ENCODE assay signal across 10 cellular contexts in genomic region chr4:169249214-169249973, GRCh38. TPM values are rescaled to one million over a fixed set of nuclear protein-coding genes. Genes with fewer than 3 reads are reported as not detected.
DNase-seq lines count a peak whose midpoint lies in the region; ATAC-seq and TF ChIP-seq lines count a peak whose summit lies in the region.
"Had no signal": no experiment of that assay in that cellular context is flagged by ENCODE, and none has a peak within 500 bp of the region (broad histone marks: within the 10 kb centered on the region; RNA-seq: fewer than 3 reads in every experiment).

No MANE protein-coding gene starts in this region.

- peaks cover 77% of the 10 kb centered on the region for H3K4me1 ChIP-seq in osteoblast (ENCODE audit: insufficient read depth, low read length)
- no peaks in the 10 kb centered on the region for H3K4me1 ChIP-seq in effector memory CD4-positive, alpha-beta T cell (ENCODE audit: control insufficient read depth, insufficient read depth, low read length, poor library complexity, severe bottlenecking)

- peak; percentile 61 to 80 for DNase-seq in cardiac fibroblast (ENCODE audit: low read depth in 2 of 2)
- peak; percentile 36 for DNase-seq in osteoblast (ENCODE audit: insufficient read length, low spot score, missing footprints)
- DNase-seq in activated naive CD4-positive, alpha-beta T cell treated with anti-CD3 and anti-CD28 coated beads, Interleukin-2, amount 50 U/mL, for 16 hours, result no peak
- no peak for DNase-seq in HK-2 (ENCODE audit: unreplicated experiment)
- no peak for DNase-seq in effector memory CD4-positive, alpha-beta T cell
- DNase-seq: activated CD4-positive, alpha-beta T cell treated with anti-CD3 and anti-CD28 coated beads for 48 hours; head of caudate nucleus had no signal

- no peaks in the 10 kb centered on the region for H3K27me3 ChIP-seq in osteoblast (ENCODE audit: insufficient read depth, low read length)
- no peaks in the 10 kb centered on the region for H3K27me3 ChIP-seq in effector memory CD4-positive, alpha-beta T cell (replicated peaks; ENCODE audit: control insufficient read depth, insufficient read depth, low read length, poor library complexity, severe bottlenecking)

- H3K27ac ChIP-seq in osteoblast (ENCODE audit: low read depth, low read length), result peak overlapping the region; percentile 85
- no peak overlapping the region for H3K27ac ChIP-seq in effector memory CD4-positive, alpha-beta T cell (ENCODE audit: insufficient read depth, low read length, poor library complexity, severe bottlenecking)

- H3K4me3 ChIP-seq in cardiac fibroblast (replicated peaks in 1 of 2; ENCODE audit: low read depth in 2 of 2, low read length in 2 of 2), result no peak overlapping the region
- peak overlapping the region; percentile 13 for H3K4me3 ChIP-seq in osteoblast (ENCODE audit: insufficient read depth, low read length)
- no peak overlapping the region for H3K4me3 ChIP-seq in effector memory CD4-positive, alpha-beta T cell (ENCODE audit: insufficient read depth, low read depth, low read length, poor library complexity, severe bottlenecking)

- no peak overlapping the region for H2AFZ ChIP-seq in osteoblast (ENCODE audit: low read length)

- peaks cover 26% of the 10 kb centered on the region for H3K36me3 ChIP-seq in osteoblast (ENCODE audit: insufficient read depth, low read length)
- H3K36me3 ChIP-seq in effector memory CD4-positive, alpha-beta T cell (ENCODE audit: control insufficient read depth, insufficient read depth, low read length), result no peaks in the 10 kb centered on the region

- TF ChIP-seq CTCF in cardiac fibroblast (IDR thresholded peaks at IDR 0.05; ENCODE audit: low read depth, low read length), result no peak
- TF ChIP-seq CTCF in osteoblast (IDR thresholded peaks at IDR 0.05; ENCODE audit: extremely low read depth, low read depth, low read length), result no peak

- peaks cover 96% of the 10 kb centered on the region for H3K79me2 ChIP-seq in osteoblast (ENCODE audit: insufficient read depth, low read length)

- H3K9me3 ChIP-seq in osteoblast (ENCODE audit: low read depth, low read length), result no peaks in the 10 kb centered on the region
- H3K9me3 ChIP-seq in effector memory CD4-positive, alpha-beta T cell (ENCODE audit: control insufficient read depth, low read length), result no peaks in the 10 kb centered on the region

- ATAC-seq in GM19025 (IDR thresholded peaks at IDR 0.05; ENCODE audit: low read depth, unreplicated experiment) (peak; percentile 57), HG03378 (IDR thresholded peaks at IDR 0.05; ENCODE audit: unreplicated experiment) (peak; percentile 82), HG03520 (IDR thresholded peaks at IDR 0.05; ENCODE audit: unreplicated experiment) (no peak)

- H4K20me1 ChIP-seq in osteoblast (ENCODE audit: insufficient read depth, low read length), result peaks cover 82% of the 10 kb centered on the region

- H3K4me2 ChIP-seq in osteoblast (ENCODE audit: insufficient read depth, low read length), result peak overlapping the region; percentile 52

RNA-seq across cellular contexts. Expression of gene SH3RF1, which starts 21.4 kb away (rescaled TPM):
- total RNA-seq in osteoblast, result 33.0 and 37.6 TPM in 2 replicates

Comparison
In these comparisons a context has a peak if more than half of its experiments do, and no peak if none do; other contexts are left out.
1. DNase-seq: peak in cardiac fibroblast (2 of 2) and osteoblast (single experiment); none in activated naive CD4-positive, alpha-beta T cell treated with anti-CD3 and anti-CD28 coated beads, Interleukin-2, amount 50 U/mL, for 16 hours (single experiment), HK-2 (single experiment) and effector memory CD4-positive, alpha-beta T cell (0 of 3).